ENCODE assay signal across 27 cellular contexts in genomic region chr3:14701676-14702075, GRCh38. TPM values are rescaled to one million over a fixed set of nuclear protein-coding genes. Genes with fewer than 3 reads are reported as not detected.
"Had no signal": no experiment of that assay in that cellular context is flagged by ENCODE, and none has a peak within 500 bp of the region (broad histone marks: within the 10 kb centered on the region; RNA-seq: fewer than 3 reads in every experiment).

No MANE protein-coding gene starts in this region.

- ATAC-seq: activated CD4-positive, alpha-beta T cell treated with anti-CD3 and anti-CD28 coated beads for 36 hours; activated CD8-positive, alpha-beta memory T cell treated with anti-CD3 and anti-CD28 coated beads, Interleukin-2, amount 10 ng/mL, durations not matched to agents 7 days and 5 days; activated CD8-positive, alpha-beta T cell treated with anti-CD3 and anti-CD28 coated beads, Interleukin-2, amount 10 ng/mL, durations not matched to agents 7 days and 5 days; gastroesophageal sphincter; T-helper 17 cell had no signal

- H3K36me3 ChIP-seq: ascending aorta, breast epithelium, esophagus squamous epithelium, gastroesophageal sphincter had no signal

- DNase-seq: activated CD4-positive, alpha-beta memory T cell treated with anti-CD3 and anti-CD28 coated beads for 36 hours; activated CD4-positive, alpha-beta T cell treated with anti-CD3 and anti-CD28 coated beads for 36 hours; activated CD4-positive, CD25-positive, alpha-beta regulatory T cell; activated CD4-positive, CD25-positive, alpha-beta regulatory T cell treated with anti-CD3 and anti-CD28 coated beads, Interleukin-2, amount 50 U/mL, for 72 hours; activated CD8-positive, alpha-beta memory T cell treated with anti-CD3 and anti-CD28 coated beads, Interleukin-2, amount 10 ng/mL, durations not matched to agents 7 days and 5 days; activated CD8-positive, alpha-beta memory T cell treated with anti-CD3 and anti-CD28 coated beads, Interleukin-2, amount 50 U/mL, for 4 hours; activated CD8-positive, alpha-beta T cell treated with anti-CD3 and anti-CD28 coated beads, Interleukin-2, amount 10 ng/mL, durations not matched to agents 7 days and 5 days; activated effector memory CD4-positive, alpha-beta T cell treated with anti-CD3 and anti-CD28 coated beads, Interleukin-2, amount 50 U/mL, for 16 hours; activated naive CD4-positive, alpha-beta T cell treated with anti-CD3 and anti-CD28 coated beads for 36 hours; activated naive CD8-positive, alpha-beta T cell treated with anti-CD3 and anti-CD28 coated beads for 36 hours; activated T-cell treated with anti-CD3 and anti-CD28 coated beads, Interleukin-2, amount 50 U/mL, for 1 hour; activated T-cell treated with anti-CD3 and anti-CD28 coated beads, Interleukin-2, amount 50 U/mL, for 48 hours; dorsolateral prefrontal cortex; effector memory CD4-positive, alpha-beta T cell; endodermal cell; erythroblast; esophagus squamous epithelium; foreskin melanocyte; T-helper 1 cell; T-helper 17 cell had no signal

- H3K27me3 ChIP-seq: ascending aorta, breast epithelium, dorsolateral prefrontal cortex, esophagus squamous epithelium, gastroesophageal sphincter had no signal

- H3K27ac ChIP-seq: ascending aorta, breast epithelium, coronary artery, dorsolateral prefrontal cortex, esophagus squamous epithelium, gastroesophageal sphincter had no signal

- H3K4me3 ChIP-seq: ascending aorta, breast epithelium, coronary artery, dorsolateral prefrontal cortex, esophagus squamous epithelium, gastroesophageal sphincter had no signal

- H3K4me1 ChIP-seq: ascending aorta, breast epithelium, esophagus squamous epithelium, gastroesophageal sphincter had no signal

- H3K9me3 ChIP-seq: ascending aorta, breast epithelium, esophagus squamous epithelium, gastroesophageal sphincter had no signal

RNA-seq across cellular contexts. Expression of gene C3orf20, which starts 26.7 kb away (rescaled TPM):
- total RNA-seq: activated CD4-positive, alpha-beta T cell treated with anti-CD3 and anti-CD28 coated beads for 36 hours; ascending aorta; endodermal cell; esophagus squamous epithelium; fibroblast of lung; fibroblast of villous mesenchyme; glomerular endothelial cell had no signal
- polyA plus RNA-seq: fibroblast of lung had no signal
